Comparison of ENCODE assay signal across 25 cellular contexts in the genomic region with DNA sequence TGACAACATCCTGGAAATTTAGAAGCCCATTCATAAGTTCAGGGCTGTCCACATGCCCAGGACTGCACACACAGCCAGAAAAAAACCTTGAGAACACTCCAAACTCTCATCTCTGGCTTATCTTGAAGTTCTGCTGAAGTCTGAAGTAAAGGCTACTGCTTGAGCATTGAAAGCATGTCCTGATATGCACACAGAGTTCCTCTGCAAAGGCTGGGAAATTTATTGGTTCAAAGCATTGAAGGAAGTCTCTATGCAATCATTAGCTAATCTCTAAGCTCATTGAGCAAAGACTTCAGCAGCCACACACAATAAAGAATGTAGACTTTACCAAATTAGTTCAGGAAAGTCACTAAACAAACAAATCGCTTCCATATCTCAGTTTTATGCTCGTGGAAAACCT.
DNase-seq lines count a peak whose midpoint lies in the region; ATAC-seq, FAIRE-seq and TF ChIP-seq lines count a peak whose summit lies in the region.
"Had no signal": no experiment of that assay in that cellular context is flagged by ENCODE, and none has a peak within 500 bp of the region (broad histone marks: within the 10 kb centered on the region; RNA-seq: fewer than 3 reads in every experiment).

No MANE protein-coding gene starts in this region.

- ATAC-seq in right cardiac atrium: peak; percentile 49 to 91
- peak in 3 of 4 donors; percentile 28 to 38 (median 29) for ATAC-seq in pancreas
- no peak for ATAC-seq in GM19351 (IDR thresholded peaks at IDR 0.05; ENCODE audit: unreplicated experiment)
- ATAC-seq in GM21723 (IDR thresholded peaks at IDR 0.05; ENCODE audit: unreplicated experiment): no peak
- ATAC-seq: GM12878, SK-N-SH treated with all-trans-retinoic acid at 6 μM for 48 hours, T-helper 17 cell had no signal

- FAIRE-seq in pancreas (lab: Jason Lieb, UNC): no peak
- FAIRE-seq: D721Med, endometrium, GM12878, H1 had no signal

- intact Hi-C loops in right cardiac atrium (cut with DNase I): no loop called here
- intact Hi-C loops in pancreas (cut with DNase I): no loop called here

- TF ChIP-seq CTCF in pancreas (IDR thresholded peaks at IDR 0.05): no peak

- H3K9me3 ChIP-seq in right cardiac atrium (ENCODE audit: control insufficient read depth, low read length) (no peaks in the 10 kb centered on the region), pancreas (no peaks in the 10 kb centered on the region)
- H3K9me3 ChIP-seq: thyroid gland had no signal

- no peaks in the 10 kb centered on the region for H3K36me3 ChIP-seq in pancreas
- H3K36me3 ChIP-seq: thyroid gland had no signal

- no peak overlapping the region for H3K27ac ChIP-seq in right cardiac atrium (ENCODE audit: low read length)
- H3K27ac ChIP-seq in pancreas: no peak overlapping the region
- H3K27ac ChIP-seq: RWPE1 had no signal

- H3K4me1 ChIP-seq in right cardiac atrium (ENCODE audit: control insufficient read depth, insufficient read depth, low read length) (no peaks in the 10 kb centered on the region), pancreas (peaks cover 0 to 6% (median 0%) of the 10 kb centered on the region in 3 donors)

- H3K27me3 ChIP-seq in right cardiac atrium (ENCODE audit: control insufficient read depth, insufficient read depth): no peaks in the 10 kb centered on the region
- no peaks in the 10 kb centered on the region for H3K27me3 ChIP-seq in pancreas
- H3K27me3 ChIP-seq: thyroid gland had no signal

- H3K4me3 ChIP-seq in right cardiac atrium (ENCODE audit: low read length) (no peak overlapping the region), pancreas (no peak overlapping the region)
- H3K4me3 ChIP-seq: GM12878, thyroid gland had no signal

- 62% methylated on average over 2 of the region's 2 CpGs for WGBS in right cardiac atrium
- WGBS in pancreas, 2 donors: 16 to 28% methylated on average over 2 of the region's 2 CpGs

- DNase-seq in HuH-7 (ENCODE audit: low spot score) (peak; percentile 52), amniotic epithelial cell (ENCODE audit: low read depth) (peak; percentile 25), right cardiac atrium (no peak), pancreas (no peak), DMS 273 (lab: John Stamatoyannopoulos, UW; ENCODE audit: unreplicated experiment) (no peak), GOT3 (lab: John Stamatoyannopoulos, UW) (no peak)
- DNase-seq: activated CD4-positive, alpha-beta memory T cell treated with anti-CD3 and anti-CD28 coated beads, Interleukin-2, amount 10 ng/mL, durations not matched to agents 7 days and 5 days; activated CD4-positive, CD25-positive, alpha-beta regulatory T cell treated with anti-CD3 and anti-CD28 coated beads, Interleukin-2, amount 50 U/mL, for 72 hours; activated CD8-positive, alpha-beta memory T cell treated with anti-CD3 and anti-CD28 coated beads, Interleukin-2, amount 50 U/mL, for 48 hours; anterior cingulate cortex; EL; MM.1S; NCI-H1417; NCI-H2107; NCI-H446 treated with DMSO at 0.1 percent for 48 hours; T-helper 17 cell; thyroid gland had no signal

Comparison
In these comparisons a context has a peak if more than half of its experiments do, and no peak if none do; other contexts are left out.
1. DNase-seq: peak in HuH-7 (single experiment) and amniotic epithelial cell (single experiment); none in right cardiac atrium (0 of 3), pancreas (0 of 6), DMS 273 (single experiment) and GOT3 (single experiment).
2. ATAC-seq: peak in right cardiac atrium (2 of 2) and pancreas (3 of 4); none in GM19351 (single experiment) and GM21723 (single experiment).